10 cellular contexts compared by ENCODE assay signal in genomic region chr5:155729684-155730059, GRCh38.
DNase-seq lines count a peak whose midpoint lies in the region; ATAC-seq and TF ChIP-seq lines count a peak whose summit lies in the region.
"Had no signal": no experiment of that assay in that cellular context is flagged by ENCODE, and none has a peak within 500 bp of the region (broad histone marks: within the 10 kb centered on the region; RNA-seq: fewer than 3 reads in every experiment).

No MANE protein-coding gene starts in this region.

- H3K9me3 Mint-ChIP-seq in neural progenitor cell = no peaks in the 10 kb centered on the region
- H3K9me3 Mint-ChIP-seq in stimulated activated naive CD8-positive, alpha-beta T cell treated with anti-CD3 and anti-CD28 coated beads, Interleukin-15, amount 100 ng/mL, for 72 hours = no peaks in the 10 kb centered on the region

- no peaks in the 10 kb centered on the region for H3K9me3 ChIP-seq in neural progenitor cell (ENCODE audit: low read depth)

- H3K4me3 ChIP-seq in neural progenitor cell = peak overlapping the region; percentile 57

- H2AFZ ChIP-seq in neural progenitor cell (replicated peaks) = no peak overlapping the region

- in situ Hi-C loops in GM13976 (cut with MboI; ENCODE audit: low sequenced_read_pairs, unreplicated experiment) = no loop called here

- H3K4me2 ChIP-seq in neural progenitor cell = peak overlapping the region; percentile 81

- peak overlapping the region; percentile 36 for H3K4me3 Mint-ChIP-seq in neural progenitor cell
- no peak overlapping the region for H3K4me3 Mint-ChIP-seq in stimulated activated naive CD8-positive, alpha-beta T cell treated with anti-CD3 and anti-CD28 coated beads, Interleukin-15, amount 100 ng/mL, for 72 hours

- no peaks in the 10 kb centered on the region for H3K36me3 ChIP-seq in neural progenitor cell

- peak; percentile 65 for ATAC-seq in Right ventricle myocardium superior (ENCODE audit: poor library complexity)
- ATAC-seq in HG02981 (IDR thresholded peaks at IDR 0.05; ENCODE audit: unreplicated experiment) = no peak
- no peak for ATAC-seq in stimulated activated naive CD8-positive, alpha-beta T cell treated with anti-CD3 and anti-CD28 coated beads, Interleukin-15, amount 100 ng/mL, for 72 hours
- ATAC-seq in GM18907 (IDR thresholded peaks at IDR 0.05; ENCODE audit: unreplicated experiment) = no peak

- H3F3A ChIP-seq in neural progenitor cell (ENCODE audit: low read depth) = peaks cover 7% of the 10 kb centered on the region

- H3K27me3 Mint-ChIP-seq in neural progenitor cell (ENCODE audit: insufficient read depth, low read depth) = peaks cover 58% of the 10 kb centered on the region
- peaks cover 70% of the 10 kb centered on the region for H3K27me3 Mint-ChIP-seq in stimulated activated naive CD8-positive, alpha-beta T cell treated with anti-CD3 and anti-CD28 coated beads, Interleukin-15, amount 100 ng/mL, for 72 hours

- no peaks in the 10 kb centered on the region for H3K36me3 Mint-ChIP-seq in neural progenitor cell

- TF ChIP-seq CTCF in neural progenitor cell (IDR thresholded peaks at IDR 0.05) = no peak
- no peak for TF ChIP-seq CTCF in GM13976 (IDR thresholded peaks at IDR 0.05; ENCODE audit: borderline replicate concordance, control extremely low read depth, extremely low read depth, insufficient read depth, missing control alignments)

- H3K27ac Mint-ChIP-seq in neural progenitor cell = no peak overlapping the region
- H3K27ac Mint-ChIP-seq in stimulated activated naive CD8-positive, alpha-beta T cell treated with anti-CD3 and anti-CD28 coated beads, Interleukin-15, amount 100 ng/mL, for 72 hours = no peak overlapping the region

- peak; percentile 33 for DNase-seq in COLO668 (lab: John Stamatoyannopoulos, UW; ENCODE audit: unreplicated experiment)
- DNase-seq in NCI-H2227 (lab: John Stamatoyannopoulos, UW; ENCODE audit: unreplicated experiment) = peak; percentile 35
- DNase-seq in Right ventricle myocardium superior = peak; percentile 80
- peak; percentile 50 for DNase-seq in neural progenitor cell (ENCODE audit: low spot score)
- DNase-seq in stimulated activated naive CD8-positive, alpha-beta T cell treated with anti-CD3 and anti-CD28 coated beads, Interleukin-15, amount 100 ng/mL, for 72 hours = no peak
- no peak for DNase-seq in GM13976 (ENCODE audit: low spot score)
- DNase-seq: activated CD4-positive, alpha-beta T cell treated with anti-CD3 and anti-CD28 coated beads, Interleukin-2, amount 50 U/mL, for 1 hour; DND-41 had no signal

- H3K4me1 Mint-ChIP-seq in neural progenitor cell = peaks cover 6% of the 10 kb centered on the region
- no peaks in the 10 kb centered on the region for H3K4me1 Mint-ChIP-seq in stimulated activated naive CD8-positive, alpha-beta T cell treated with anti-CD3 and anti-CD28 coated beads, Interleukin-15, amount 100 ng/mL, for 72 hours

- H3K27ac ChIP-seq in neural progenitor cell = no peak overlapping the region

- H4K20me1 ChIP-seq in neural progenitor cell (ENCODE audit: low read depth) = peaks cover 43% of the 10 kb centered on the region

- peaks cover 11% of the 10 kb centered on the region for H3K4me1 ChIP-seq in neural progenitor cell

- H3K9ac ChIP-seq in neural progenitor cell = no peak overlapping the region

- no peaks in the 10 kb centered on the region for H3K79me2 ChIP-seq in neural progenitor cell (ENCODE audit: low read depth)

- H3K27me3 ChIP-seq in neural progenitor cell = peaks cover 100% of the 10 kb centered on the region

- intact Hi-C loops in Right ventricle myocardium superior (cut with DNase I) = loop anchor here (10.0 kb wide), 1 partner anchor 585 kb away; no protein-coding TSS in a partner anchor

Comparison
In these comparisons a context has a peak if more than half of its experiments do, and no peak if none do; other contexts are left out.
1. DNase-seq: peak in COLO668 (single experiment), NCI-H2227 (single experiment), Right ventricle myocardium superior (single experiment) and neural progenitor cell (single experiment); none in stimulated activated naive CD8-positive, alpha-beta T cell treated with anti-CD3 and anti-CD28 coated beads, Interleukin-15, amount 100 ng/mL, for 72 hours (0 of 2) and GM13976 (single experiment).